In genomic region chr6:36734486-36735060, GRCh38 we compare ENCODE assay signal across 10 cellular contexts. TPM values are rescaled to one million over a fixed set of nuclear protein-coding genes. Genes with fewer than 3 reads are reported as not detected.
DNase-seq lines count a peak whose midpoint lies in the region; ATAC-seq and TF ChIP-seq lines count a peak whose summit lies in the region.
"Had no signal": no experiment of that assay in that cellular context is flagged by ENCODE, and none has a peak within 500 bp of the region (broad histone marks: within the 10 kb centered on the region; RNA-seq: fewer than 3 reads in every experiment).

No MANE protein-coding gene starts in this region.

- peaks cover 3% of the 10 kb centered on the region for H3K27me3 Mint-ChIP-seq in HFFc6 (ENCODE audit: insufficient read depth)
- H3K27me3 Mint-ChIP-seq in activated T-helper 1 cell treated with anti-CD3 and anti-CD28 coated beads, Interleukin-12 subunit alpha, Interleukin-12 subunit beta, Interleukin-2, Interleukin-4 antibody, amounts not matched to agents 30 ng/mL and 10 ng/mL and 1 ng/mL, durations not matched to agents 14 hours and 24 hours and 36 hours (ENCODE audit: insufficient read depth), result no peaks in the 10 kb centered on the region
- H3K27me3 Mint-ChIP-seq in stimulated activated memory B cell treated with anti-CD40 and anti-IgM and Interleukin-4, amounts not matched to agents 10 μg/mL and 1 μg/mL and 100 μg/mL, for 72 hours, result no peaks in the 10 kb centered on the region

- WGBS in right cardiac atrium, result 81% methylated on average over 7 of the region's 7 CpGs

- H3K9me3 Mint-ChIP-seq in HFFc6, result no peaks in the 10 kb centered on the region
- H3K9me3 Mint-ChIP-seq in activated T-helper 1 cell treated with anti-CD3 and anti-CD28 coated beads, Interleukin-12 subunit alpha, Interleukin-12 subunit beta, Interleukin-2, Interleukin-4 antibody, amounts not matched to agents 30 ng/mL and 10 ng/mL and 1 ng/mL, durations not matched to agents 14 hours and 24 hours and 36 hours, result no peaks in the 10 kb centered on the region
- no peaks in the 10 kb centered on the region for H3K9me3 Mint-ChIP-seq in stimulated activated memory B cell treated with anti-CD40 and anti-IgM and Interleukin-4, amounts not matched to agents 10 μg/mL and 1 μg/mL and 100 μg/mL, for 72 hours

- no peak overlapping the region for H3K4me3 ChIP-seq in right cardiac atrium (ENCODE audit: low read length)

- intact Hi-C loops in activated T-helper 1 cell treated with anti-CD3 and anti-CD28 coated beads, Interleukin-12 subunit alpha, Interleukin-12 subunit beta, Interleukin-2, Interleukin-4 antibody, amounts not matched to agents 30 ng/mL and 10 ng/mL and 1 ng/mL, durations not matched to agents 14 hours and 24 hours and 36 hours (cut with micrococcal nuclease), result loop anchor here (1.0 kb wide), 4 partner anchors 21 to 54 kb away; no protein-coding TSS in a partner anchor
- intact Hi-C loops in right cardiac atrium (cut with DNase I), result no loop called here

- peak overlapping the region; percentile 79 for H3K27ac Mint-ChIP-seq in HFFc6
- H3K27ac Mint-ChIP-seq in activated T-helper 1 cell treated with anti-CD3 and anti-CD28 coated beads, Interleukin-12 subunit alpha, Interleukin-12 subunit beta, Interleukin-2, Interleukin-4 antibody, amounts not matched to agents 30 ng/mL and 10 ng/mL and 1 ng/mL, durations not matched to agents 14 hours and 24 hours and 36 hours, result peak overlapping the region; percentile 89
- peak overlapping the region; percentile 60 for H3K27ac Mint-ChIP-seq in stimulated activated memory B cell treated with anti-CD40 and anti-IgM and Interleukin-4, amounts not matched to agents 10 μg/mL and 1 μg/mL and 100 μg/mL, for 72 hours

- no peaks in the 10 kb centered on the region for H3K4me1 ChIP-seq in right cardiac atrium (ENCODE audit: control insufficient read depth, insufficient read depth, low read length)

- no peak for TF ChIP-seq CTCF in HFFc6 (IDR thresholded peaks at IDR 0.05)

- H3K9me3 ChIP-seq in right cardiac atrium (ENCODE audit: control insufficient read depth, low read length), result no peaks in the 10 kb centered on the region

- H3K4me1 Mint-ChIP-seq in HFFc6 (ENCODE audit: low read depth), result peaks cover 18% of the 10 kb centered on the region
- peaks cover 36% of the 10 kb centered on the region for H3K4me1 Mint-ChIP-seq in activated T-helper 1 cell treated with anti-CD3 and anti-CD28 coated beads, Interleukin-12 subunit alpha, Interleukin-12 subunit beta, Interleukin-2, Interleukin-4 antibody, amounts not matched to agents 30 ng/mL and 10 ng/mL and 1 ng/mL, durations not matched to agents 14 hours and 24 hours and 36 hours (ENCODE audit: low read depth)
- H3K4me1 Mint-ChIP-seq in stimulated activated memory B cell treated with anti-CD40 and anti-IgM and Interleukin-4, amounts not matched to agents 10 μg/mL and 1 μg/mL and 100 μg/mL, for 72 hours, result peaks cover 49% of the 10 kb centered on the region

- no peaks in the 10 kb centered on the region for H3K27me3 ChIP-seq in right cardiac atrium (ENCODE audit: control insufficient read depth, insufficient read depth)

- peak overlapping the region; percentile 73 for H3K4me3 Mint-ChIP-seq in HFFc6
- peak overlapping the region; percentile 67 for H3K4me3 Mint-ChIP-seq in activated T-helper 1 cell treated with anti-CD3 and anti-CD28 coated beads, Interleukin-12 subunit alpha, Interleukin-12 subunit beta, Interleukin-2, Interleukin-4 antibody, amounts not matched to agents 30 ng/mL and 10 ng/mL and 1 ng/mL, durations not matched to agents 14 hours and 24 hours and 36 hours
- H3K4me3 Mint-ChIP-seq in stimulated activated memory B cell treated with anti-CD40 and anti-IgM and Interleukin-4, amounts not matched to agents 10 μg/mL and 1 μg/mL and 100 μg/mL, for 72 hours, result peak overlapping the region; percentile 40

- H3K27ac ChIP-seq in right cardiac atrium (ENCODE audit: low read length), result peak overlapping the region; percentile 45

- ATAC-seq in right cardiac atrium (peak; percentile 11 to 15), GM18511 (IDR thresholded peaks at IDR 0.05; ENCODE audit: unreplicated experiment) (no peak)
- no peak for ATAC-seq in stimulated activated memory B cell treated with anti-CD40 and anti-IgM and Interleukin-4, amounts not matched to agents 10 μg/mL and 1 μg/mL and 100 μg/mL, for 72 hours

- no peaks in the 10 kb centered on the region for H3K36me3 Mint-ChIP-seq in HFFc6 (ENCODE audit: low read depth)
- no peaks in the 10 kb centered on the region for H3K36me3 Mint-ChIP-seq in activated T-helper 1 cell treated with anti-CD3 and anti-CD28 coated beads, Interleukin-12 subunit alpha, Interleukin-12 subunit beta, Interleukin-2, Interleukin-4 antibody, amounts not matched to agents 30 ng/mL and 10 ng/mL and 1 ng/mL, durations not matched to agents 14 hours and 24 hours and 36 hours (ENCODE audit: low read depth)
- no peaks in the 10 kb centered on the region for H3K36me3 Mint-ChIP-seq in stimulated activated memory B cell treated with anti-CD40 and anti-IgM and Interleukin-4, amounts not matched to agents 10 μg/mL and 1 μg/mL and 100 μg/mL, for 72 hours

- DNase-seq in HFFc6, result no peak
- no peak for DNase-seq in activated T-helper 1 cell treated with anti-CD3 and anti-CD28 coated beads, Interleukin-12 subunit alpha, Interleukin-12 subunit beta, Interleukin-2, Interleukin-4 antibody, amounts not matched to agents 30 ng/mL and 10 ng/mL and 1 ng/mL, durations not matched to agents 14 hours and 24 hours and 36 hours (ENCODE audit: low spot score)
- DNase-seq in right cardiac atrium, result peak in 2 of 3 donors; percentile 49 to 61
- no peak for DNase-seq in mucosa of gallbladder (ENCODE audit: low spot score)
- DNase-seq in NCI-H526 treated with DMSO at 0.1 percent for 48 hours (lab: John Stamatoyannopoulos, UW), result no peak
- DNase-seq: GF-D8; stimulated activated naive CD4-positive, alpha-beta T cell treated with Interleukin-2 at 50 U/mL for 16 hours had no signal

RNA-seq across cellular contexts. Expression of gene RAB44, which starts 36.9 kb away (rescaled TPM):
- under 1 TPM in 2 of 6 experiments, not detected in 4; 0.26 to 0.45 TPM for total RNA-seq in HFFc6 (2021; fragmentation: NEBNext Ultra II Directional; extraction: Animal tissue kit (Norgen Biotek cat#: 25700))
- 0.05 and 0.10 TPM in 2 replicates for total RNA-seq in activated T-helper 1 cell treated with anti-CD3 and anti-CD28 coated beads, Interleukin-12 subunit alpha, Interleukin-12 subunit beta, Interleukin-2, Interleukin-4 antibody, amounts not matched to agents 30 ng/mL and 10 ng/mL and 1 ng/mL, durations not matched to agents 14 hours and 24 hours and 36 hours
- total RNA-seq in right cardiac atrium, result under 1 TPM in 2 of 4 donors, not detected in 2; 0.06 TPM
- not detected for polyA plus RNA-seq in right cardiac atrium
- 0.75 TPM for total RNA-seq in mucosa of gallbladder
- total RNA-seq: kidney epithelial cell had no signal

RNA-seq across cellular contexts. Expression of gene CDKN1A, which starts 56.1 kb away (rescaled TPM):
- 100 to 1,000 TPM; 496 to 872 (median 617) TPM for total RNA-seq in HFFc6 (2021; fragmentation: NEBNext Ultra II Directional; extraction: Animal tissue kit (Norgen Biotek cat#: 25700))
- 105 and 107 TPM in 2 replicates for total RNA-seq in activated T-helper 1 cell treated with anti-CD3 and anti-CD28 coated beads, Interleukin-12 subunit alpha, Interleukin-12 subunit beta, Interleukin-2, Interleukin-4 antibody, amounts not matched to agents 30 ng/mL and 10 ng/mL and 1 ng/mL, durations not matched to agents 14 hours and 24 hours and 36 hours
- 10 to 100 TPM; 38.5 to 68.6 (median 52.9) TPM for total RNA-seq in right cardiac atrium
- polyA plus RNA-seq in right cardiac atrium, result 59.8 TPM
- 71.2 TPM for total RNA-seq in mucosa of gallbladder

Comparison
In these comparisons a context has a peak if more than half of its experiments do, and no peak if none do; other contexts are left out.
1. DNase-seq: peak in right cardiac atrium (2 of 3); none in HFFc6 (single experiment), activated T-helper 1 cell treated with anti-CD3 and anti-CD28 coated beads, Interleukin-12 subunit alpha, Interleukin-12 subunit beta, Interleukin-2, Interleukin-4 antibody, amounts not matched to agents 30 ng/mL and 10 ng/mL and 1 ng/mL, durations not matched to agents 14 hours and 24 hours and 36 hours (single experiment), mucosa of gallbladder (single experiment) and NCI-H526 treated with DMSO at 0.1 percent for 48 hours (single experiment).
2. ATAC-seq: peak in right cardiac atrium (2 of 2); none in stimulated activated memory B cell treated with anti-CD40 and anti-IgM and Interleukin-4, amounts not matched to agents 10 μg/mL and 1 μg/mL and 100 μg/mL, for 72 hours (single experiment) and GM18511 (single experiment).
3. Peak in every context shown above with its lines, with median percentiles within 50 percentile points of each other: H3K27ac Mint-ChIP-seq and H3K4me3 Mint-ChIP-seq.